25 cellular contexts compared by ENCODE assay signal in genomic region chr1:26300586-26301275, GRCh38. TPM values are rescaled to one million over a fixed set of nuclear protein-coding genes. Genes with fewer than 3 reads are reported as not detected.
DNase-seq lines count a peak whose midpoint lies in the region; ATAC-seq and TF ChIP-seq lines count a peak whose summit lies in the region.
"Had no signal": no experiment of that assay in that cellular context is flagged by ENCODE, and none has a peak within 500 bp of the region (broad histone marks: within the 10 kb centered on the region; RNA-seq: fewer than 3 reads in every experiment).

No MANE protein-coding gene starts in this region.

- H3K27me3 Mint-ChIP-seq in activated naive CD4-positive, alpha-beta T cell treated with anti-CD3 and anti-CD28 coated beads, Interleukin-2, amount 10 ng/mL, durations not matched to agents 7 days and 5 days: no peaks in the 10 kb centered on the region
- H3K27me3 Mint-ChIP-seq in activated T-helper 1 cell treated with anti-CD3 and anti-CD28 coated beads, Interleukin-12 subunit alpha, Interleukin-12 subunit beta, Interleukin-2, Interleukin-4 antibody, amounts not matched to agents 30 ng/mL and 10 ng/mL and 1 ng/mL, durations not matched to agents 14 hours and 24 hours and 36 hours (ENCODE audit: insufficient read depth): no peaks in the 10 kb centered on the region
- H3K27me3 Mint-ChIP-seq: activated CD4-positive, alpha-beta T cell treated with anti-CD3 and anti-CD28 coated beads for 36 hours had no signal

- peaks cover 0 to 23% of the 10 kb centered on the region in 2 experiments; a peak in 1 of 3 replicates for H3K36me3 ChIP-seq in HEK293 (ENCODE audit: control insufficient read depth in 2 of 2, insufficient read depth in 1 of 2, low read length in 2 of 2)

- H3K9me3 ChIP-seq in HEK293 (ENCODE audit: control insufficient read depth, insufficient read depth, low read depth, low read length): no peaks in the 10 kb centered on the region
- H3K9me3 ChIP-seq: body of pancreas had no signal

- POLR2A ChIA-PET in HEK293 (lab: Yijun Ruan, JAX): interaction anchor here (0.6 to 1.6 kb wide), 3 partner anchors 9 to 16 kb away, joined by 3 to 5 read pairs (median 5); no protein-coding TSS in a partner anchor

- ATAC-seq in stimulated activated effector memory CD8-positive, alpha-beta T cell treated with anti-CD3 and anti-CD28 coated beads, Interleukin-12 subunit alpha, Interleukin-12 subunit beta, amount 100 ng/mL, for 72 hours: no peak
- ATAC-seq in left lobe of liver: no peak
- ATAC-seq in HG03159 (IDR thresholded peaks at IDR 0.05; ENCODE audit: unreplicated experiment): no peak
- ATAC-seq: activated CD4-positive, alpha-beta T cell treated with anti-CD3 and anti-CD28 coated beads for 36 hours; body of pancreas had no signal

- H3K27ac ChIP-seq in HEK293 (ENCODE audit: extremely low read depth, low read depth, low read length): no peak overlapping the region
- H3K27ac ChIP-seq: body of pancreas, KMS-11 had no signal

- CTCF ChIA-PET in activated naive CD4-positive, alpha-beta T cell treated with anti-CD3 and anti-CD28 coated beads, Interleukin-2, amount 10 ng/mL, durations not matched to agents 7 days and 5 days (lab: Charles Lee): interaction anchor here (2.2 kb wide), 1 partner anchor 12 kb away, joined by 9 read pairs; no protein-coding TSS in a partner anchor
- CTCF ChIA-PET in HEK293 (lab: Yijun Ruan, JAX): interaction anchor here (1.8 to 4.7 kb wide), 3 partner anchors 12 to 21 kb away, joined by 4 to 32 read pairs (median 4); no protein-coding TSS in a partner anchor

- H3K4me1 Mint-ChIP-seq in activated naive CD4-positive, alpha-beta T cell treated with anti-CD3 and anti-CD28 coated beads, Interleukin-2, amount 10 ng/mL, durations not matched to agents 7 days and 5 days: peaks cover 27% of the 10 kb centered on the region
- peaks cover 18% of the 10 kb centered on the region for H3K4me1 Mint-ChIP-seq in activated T-helper 1 cell treated with anti-CD3 and anti-CD28 coated beads, Interleukin-12 subunit alpha, Interleukin-12 subunit beta, Interleukin-2, Interleukin-4 antibody, amounts not matched to agents 30 ng/mL and 10 ng/mL and 1 ng/mL, durations not matched to agents 14 hours and 24 hours and 36 hours (ENCODE audit: low read depth)
- peaks cover 23% of the 10 kb centered on the region for H3K4me1 Mint-ChIP-seq in stimulated activated effector memory CD8-positive, alpha-beta T cell treated with anti-CD3 and anti-CD28 coated beads, Interleukin-12 subunit alpha, Interleukin-12 subunit beta, amount 100 ng/mL, for 72 hours

- peaks cover 10% of the 10 kb centered on the region for H3K36me3 Mint-ChIP-seq in activated naive CD4-positive, alpha-beta T cell treated with anti-CD3 and anti-CD28 coated beads, Interleukin-2, amount 10 ng/mL, durations not matched to agents 7 days and 5 days
- H3K36me3 Mint-ChIP-seq in activated T-helper 1 cell treated with anti-CD3 and anti-CD28 coated beads, Interleukin-12 subunit alpha, Interleukin-12 subunit beta, Interleukin-2, Interleukin-4 antibody, amounts not matched to agents 30 ng/mL and 10 ng/mL and 1 ng/mL, durations not matched to agents 14 hours and 24 hours and 36 hours (ENCODE audit: low read depth): no peaks in the 10 kb centered on the region
- H3K36me3 Mint-ChIP-seq in stimulated activated effector memory CD8-positive, alpha-beta T cell treated with anti-CD3 and anti-CD28 coated beads, Interleukin-12 subunit alpha, Interleukin-12 subunit beta, amount 100 ng/mL, for 72 hours: no peaks in the 10 kb centered on the region

- no peak for DNase-seq in activated naive CD4-positive, alpha-beta T cell treated with anti-CD3 and anti-CD28 coated beads, Interleukin-2, amount 10 ng/mL, durations not matched to agents 7 days and 5 days
- DNase-seq in activated naive CD4-positive, alpha-beta T cell treated with anti-CD3 and anti-CD28 coated beads, Interleukin-2, amount 50 U/mL, for 16 hours: no peak
- no peak for DNase-seq in activated T-helper 1 cell treated with anti-CD3 and anti-CD28 coated beads, Interleukin-12 subunit alpha, Interleukin-12 subunit beta, Interleukin-2, Interleukin-4 antibody, amounts not matched to agents 30 ng/mL and 10 ng/mL and 1 ng/mL, durations not matched to agents 14 hours and 24 hours and 36 hours (ENCODE audit: low spot score)
- DNase-seq in stimulated activated effector memory CD8-positive, alpha-beta T cell treated with anti-CD3 and anti-CD28 coated beads, Interleukin-12 subunit alpha, Interleukin-12 subunit beta, amount 100 ng/mL, for 72 hours (ENCODE audit: low spot score in 2 of 2): no peak
- DNase-seq in left lobe of liver (ENCODE audit: low spot score): no peak
- DNase-seq in NCI-H69 (lab: John Stamatoyannopoulos, UW): no peak
- DNase-seq: activated CD4-positive, alpha-beta T cell treated with anti-CD3 and anti-CD28 coated beads for 36 hours; body of pancreas; C1 segment of cervical spinal cord; cerebellar nuclear complex; DMS 273 treated with DMSO at 0.1 percent for 48 hours; glutamatergic neuron; kidney; MV-4-11; NCI-H146; NCI-H510A treated with DMSO at 0.1 percent for 48 hours had no signal

- no peaks in the 10 kb centered on the region for H3K4me1 ChIP-seq in HEK293 (ENCODE audit: control insufficient read depth, insufficient read depth, low read length)

- no peaks in the 10 kb centered on the region for H3K9me3 Mint-ChIP-seq in activated naive CD4-positive, alpha-beta T cell treated with anti-CD3 and anti-CD28 coated beads, Interleukin-2, amount 10 ng/mL, durations not matched to agents 7 days and 5 days
- H3K9me3 Mint-ChIP-seq in activated T-helper 1 cell treated with anti-CD3 and anti-CD28 coated beads, Interleukin-12 subunit alpha, Interleukin-12 subunit beta, Interleukin-2, Interleukin-4 antibody, amounts not matched to agents 30 ng/mL and 10 ng/mL and 1 ng/mL, durations not matched to agents 14 hours and 24 hours and 36 hours: no peaks in the 10 kb centered on the region
- no peaks in the 10 kb centered on the region for H3K9me3 Mint-ChIP-seq in stimulated activated effector memory CD8-positive, alpha-beta T cell treated with anti-CD3 and anti-CD28 coated beads, Interleukin-12 subunit alpha, Interleukin-12 subunit beta, amount 100 ng/mL, for 72 hours
- H3K9me3 Mint-ChIP-seq: activated T-helper 2 cell treated with anti-CD3 and anti-CD28 coated beads, Interferon-gamma antibody, Interleukin-2, Interleukin-4, amounts not matched to agents 10 μg/mL and 5 μg/mL and 100 μg/mL, durations not matched to agents 14 hours and 24 hours and 36 hours had no signal

- no peak for TF ChIP-seq CTCF in HEK293 (tag by site-specific recombination; IDR thresholded peaks at IDR 0.05)

- H3K27ac Mint-ChIP-seq in activated naive CD4-positive, alpha-beta T cell treated with anti-CD3 and anti-CD28 coated beads, Interleukin-2, amount 10 ng/mL, durations not matched to agents 7 days and 5 days: peak overlapping the region; percentile 38
- H3K27ac Mint-ChIP-seq in activated T-helper 1 cell treated with anti-CD3 and anti-CD28 coated beads, Interleukin-12 subunit alpha, Interleukin-12 subunit beta, Interleukin-2, Interleukin-4 antibody, amounts not matched to agents 30 ng/mL and 10 ng/mL and 1 ng/mL, durations not matched to agents 14 hours and 24 hours and 36 hours: peak overlapping the region; percentile 41
- H3K27ac Mint-ChIP-seq in stimulated activated effector memory CD8-positive, alpha-beta T cell treated with anti-CD3 and anti-CD28 coated beads, Interleukin-12 subunit alpha, Interleukin-12 subunit beta, amount 100 ng/mL, for 72 hours: peak overlapping the region; percentile 87
- H3K27ac Mint-ChIP-seq: activated CD4-positive, alpha-beta T cell treated with anti-CD3 and anti-CD28 coated beads for 36 hours; activated T-helper 2 cell treated with anti-CD3 and anti-CD28 coated beads, Interferon-gamma antibody, Interleukin-2, Interleukin-4, amounts not matched to agents 10 μg/mL and 5 μg/mL and 100 μg/mL, durations not matched to agents 14 hours and 24 hours and 36 hours had no signal

- no peak overlapping the region for H3K4me3 ChIP-seq in HEK293 (ENCODE audit: low read depth, low read length)
- H3K4me3 ChIP-seq: body of pancreas, lung had no signal

- intact Hi-C loops in activated T-helper 1 cell treated with anti-CD3 and anti-CD28 coated beads, Interleukin-12 subunit alpha, Interleukin-12 subunit beta, Interleukin-2, Interleukin-4 antibody, amounts not matched to agents 30 ng/mL and 10 ng/mL and 1 ng/mL, durations not matched to agents 14 hours and 24 hours and 36 hours (cut with micrococcal nuclease): no loop called here

- H3K4me3 Mint-ChIP-seq in activated naive CD4-positive, alpha-beta T cell treated with anti-CD3 and anti-CD28 coated beads, Interleukin-2, amount 10 ng/mL, durations not matched to agents 7 days and 5 days: no peak overlapping the region
- no peak overlapping the region for H3K4me3 Mint-ChIP-seq in activated T-helper 1 cell treated with anti-CD3 and anti-CD28 coated beads, Interleukin-12 subunit alpha, Interleukin-12 subunit beta, Interleukin-2, Interleukin-4 antibody, amounts not matched to agents 30 ng/mL and 10 ng/mL and 1 ng/mL, durations not matched to agents 14 hours and 24 hours and 36 hours
- H3K4me3 Mint-ChIP-seq in stimulated activated effector memory CD8-positive, alpha-beta T cell treated with anti-CD3 and anti-CD28 coated beads, Interleukin-12 subunit alpha, Interleukin-12 subunit beta, amount 100 ng/mL, for 72 hours: no peak overlapping the region
- H3K4me3 Mint-ChIP-seq: activated CD4-positive, alpha-beta T cell treated with anti-CD3 and anti-CD28 coated beads for 36 hours had no signal

TF ChIP-seq in HEK293, 187 proteins besides CTCF, POLR2A, EP300 and RAD21 (continues in another document):
- TF ChIP-seq KLF1 (tag by site-specific recombination; IDR thresholded peaks at IDR 0.05) (0 out of 2 replicates have a peak, but pooled peaks have one; percentile 31), ZNF560 (tag by site-specific recombination; IDR thresholded peaks at IDR 0.05; ENCODE audit: borderline replicate concordance) (no peak)

RNA-seq across cellular contexts. Expression of gene UBXN11, which starts 5.7 kb away (rescaled TPM):
- total RNA-seq in activated T-helper 1 cell treated with anti-CD3 and anti-CD28 coated beads, Interleukin-12 subunit alpha, Interleukin-12 subunit beta, Interleukin-2, Interleukin-4 antibody, amounts not matched to agents 30 ng/mL and 10 ng/mL and 1 ng/mL, durations not matched to agents 14 hours and 24 hours and 36 hours: 14.8 and 22.1 TPM in 2 replicates
- 7.8 TPM for total RNA-seq in left lobe of liver

RNA-seq across cellular contexts. Expression of gene CD52, which starts 17.0 kb away (rescaled TPM):
- 394 and 411 TPM in 2 replicates for total RNA-seq in activated T-helper 1 cell treated with anti-CD3 and anti-CD28 coated beads, Interleukin-12 subunit alpha, Interleukin-12 subunit beta, Interleukin-2, Interleukin-4 antibody, amounts not matched to agents 30 ng/mL and 10 ng/mL and 1 ng/mL, durations not matched to agents 14 hours and 24 hours and 36 hours
- 3.0 TPM for total RNA-seq in left lobe of liver
- total RNA-seq: body of pancreas, pulmonary artery endothelial cell, RPMI7951, SK-MEL-5 had no signal

RNA-seq across cellular contexts. Expression of gene SH3BGRL3, which starts 20.8 kb away (rescaled TPM):
- 551 and 575 TPM in 2 replicates for total RNA-seq in activated T-helper 1 cell treated with anti-CD3 and anti-CD28 coated beads, Interleukin-12 subunit alpha, Interleukin-12 subunit beta, Interleukin-2, Interleukin-4 antibody, amounts not matched to agents 30 ng/mL and 10 ng/mL and 1 ng/mL, durations not matched to agents 14 hours and 24 hours and 36 hours
- 31.5 TPM for total RNA-seq in left lobe of liver

RNA-seq across cellular contexts. Expression of gene CRYBG2, which starts 53.2 kb away (rescaled TPM):
- total RNA-seq in activated T-helper 1 cell treated with anti-CD3 and anti-CD28 coated beads, Interleukin-12 subunit alpha, Interleukin-12 subunit beta, Interleukin-2, Interleukin-4 antibody, amounts not matched to agents 30 ng/mL and 10 ng/mL and 1 ng/mL, durations not matched to agents 14 hours and 24 hours and 36 hours: 0.83 and 1.9 TPM in 2 replicates
- total RNA-seq in left lobe of liver: 0.18 TPM
- total RNA-seq: H4, pulmonary artery endothelial cell, RPMI7951, SK-MEL-5 had no signal

Comparison
In these comparisons a context has a peak if more than half of its experiments do, and no peak if none do; other contexts are left out.
1. RNA of gene CD52, which starts 17.0 kb away (total RNA-seq): 394 to 411 TPM in activated T-helper 1 cell treated with anti-CD3 and anti-CD28 coated beads, Interleukin-12 subunit alpha, Interleukin-12 subunit beta, Interleukin-2, Interleukin-4 antibody, amounts not matched to agents 30 ng/mL and 10 ng/mL and 1 ng/mL, durations not matched to agents 14 hours and 24 hours and 36 hours; 3.0 TPM in left lobe of liver (single experiment); every median in the first group is over 10 times any median in the second.
2. RNA of gene SH3BGRL3, which starts 20.8 kb away (total RNA-seq): 551 to 575 TPM in activated T-helper 1 cell treated with anti-CD3 and anti-CD28 coated beads, Interleukin-12 subunit alpha, Interleukin-12 subunit beta, Interleukin-2, Interleukin-4 antibody, amounts not matched to agents 30 ng/mL and 10 ng/mL and 1 ng/mL, durations not matched to agents 14 hours and 24 hours and 36 hours; 31.5 TPM in left lobe of liver (single experiment); every median in the first group is over 10 times any median in the second.
3. Peak in every context shown above with its lines, with median percentiles within 50 percentile points of each other: H3K27ac Mint-ChIP-seq.